16 cellular contexts compared by ENCODE assay signal in the genomic region with DNA sequence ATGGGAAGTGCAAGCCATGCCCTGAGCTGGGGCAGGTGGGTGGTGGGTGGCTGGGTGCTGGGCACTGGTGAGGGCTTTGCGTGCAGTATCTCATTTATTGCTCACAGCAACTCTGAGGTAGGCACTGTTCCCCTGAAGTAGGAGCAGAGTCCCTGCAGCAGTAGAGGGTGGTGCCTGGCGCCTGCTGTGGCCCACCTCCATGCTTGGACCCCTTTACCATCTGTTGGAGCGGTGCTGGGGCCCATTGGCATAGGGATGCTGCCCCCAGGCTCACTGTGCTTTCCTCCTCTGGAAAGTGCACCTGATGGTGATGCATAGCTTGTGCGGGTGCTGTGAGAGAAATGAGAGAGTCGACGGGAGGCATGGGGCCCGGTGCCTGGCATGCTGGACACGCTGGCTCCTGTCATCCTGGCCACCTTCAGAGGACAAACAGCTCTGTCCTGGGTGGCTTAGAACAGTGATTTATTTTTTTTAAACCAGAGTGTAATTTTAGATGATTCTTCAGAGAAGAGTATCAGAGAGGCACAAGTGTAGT. TPM values are rescaled to one million over a fixed set of nuclear protein-coding genes. Genes with fewer than 3 reads are reported as not detected.
"Had no signal": no experiment of that assay in that cellular context is flagged by ENCODE, and none has a peak within 500 bp of the region (broad histone marks: within the 10 kb centered on the region; RNA-seq: fewer than 3 reads in every experiment).

No MANE protein-coding gene starts in this region.

- H3K36me3 ChIP-seq: cardiac muscle cell had no signal

- H3K4me3 ChIP-seq: cardiac muscle cell, mucosa of descending colon, psoas muscle, SK-N-MC, testis had no signal

- H3K27me3 Mint-ChIP-seq: stimulated activated naive CD8-positive, alpha-beta T cell treated with anti-CD3 and anti-CD28 coated beads, Interleukin-15, amount 100 ng/mL, for 72 hours had no signal

- H3K27ac Mint-ChIP-seq: activated T-helper 1 cell treated with anti-CD3 and anti-CD28 coated beads, Interleukin-12 subunit alpha, Interleukin-12 subunit beta, Interleukin-2, Interleukin-4 antibody, amounts not matched to agents 30 ng/mL and 10 ng/mL and 1 ng/mL, durations not matched to agents 14 hours and 24 hours and 36 hours; nephron had no signal

- H3K9me3 ChIP-seq: mucosa of descending colon, psoas muscle, testis had no signal

- H3K4me1 ChIP-seq: psoas muscle, testis had no signal

- H3K4me1 Mint-ChIP-seq: immature natural killer cell had no signal

- H3K9me3 Mint-ChIP-seq: activated T-helper 1 cell treated with anti-CD3 and anti-CD28 coated beads, Interleukin-12 subunit alpha, Interleukin-12 subunit beta, Interleukin-2, Interleukin-4 antibody, amounts not matched to agents 30 ng/mL and 10 ng/mL and 1 ng/mL, durations not matched to agents 14 hours and 24 hours and 36 hours; immature natural killer cell; nephron; stimulated activated naive CD8-positive, alpha-beta T cell treated with anti-CD3 and anti-CD28 coated beads, Interleukin-15, amount 100 ng/mL, for 72 hours had no signal

- H3K27ac ChIP-seq: cardiac muscle cell, psoas muscle, SK-N-MC, testis had no signal

- ATAC-seq: mucosa of descending colon; psoas muscle; stimulated activated naive CD8-positive, alpha-beta T cell treated with anti-CD3 and anti-CD28 coated beads, Interleukin-15, amount 100 ng/mL, for 72 hours had no signal

- H3K4me3 Mint-ChIP-seq: activated T-helper 1 cell treated with anti-CD3 and anti-CD28 coated beads, Interleukin-12 subunit alpha, Interleukin-12 subunit beta, Interleukin-2, Interleukin-4 antibody, amounts not matched to agents 30 ng/mL and 10 ng/mL and 1 ng/mL, durations not matched to agents 14 hours and 24 hours and 36 hours; immature natural killer cell; nephron; stimulated activated naive CD8-positive, alpha-beta T cell treated with anti-CD3 and anti-CD28 coated beads, Interleukin-15, amount 100 ng/mL, for 72 hours had no signal

- H3K27me3 ChIP-seq: cardiac muscle cell, testis had no signal

- DNase-seq: activated CD4-positive, alpha-beta T cell treated with anti-CD3 and anti-CD28 coated beads, Interleukin-2, amount 50 U/mL, for 1 hour; head of caudate nucleus; immature natural killer cell; mucosa of descending colon; stimulated activated CD4-positive, alpha-beta T cell treated with anti-CD3 and anti-CD28 coated beads, Interleukin-1b, Interleukin-23, amount 100 ng/mL, for 48 hours; stimulated activated naive CD8-positive, alpha-beta T cell treated with anti-CD3 and anti-CD28 coated beads, Interleukin-15, amount 100 ng/mL, for 72 hours; T-helper 9 cell; testis had no signal

- FAIRE-seq: colon, frontal cortex had no signal

RNA-seq across cellular contexts. Expression of a gene that starts 10.4 kb away (rescaled TPM):
- total RNA-seq: activated T-helper 1 cell treated with anti-CD3 and anti-CD28 coated beads, Interleukin-12 subunit alpha, Interleukin-12 subunit beta, Interleukin-2, Interleukin-4 antibody, amounts not matched to agents 30 ng/mL and 10 ng/mL and 1 ng/mL, durations not matched to agents 14 hours and 24 hours and 36 hours; epithelial cell of proximal tubule had no signal
- polyA plus RNA-seq: immature natural killer cell had no signal
